27 cellular contexts compared by ENCODE assay signal in the genomic region with DNA sequence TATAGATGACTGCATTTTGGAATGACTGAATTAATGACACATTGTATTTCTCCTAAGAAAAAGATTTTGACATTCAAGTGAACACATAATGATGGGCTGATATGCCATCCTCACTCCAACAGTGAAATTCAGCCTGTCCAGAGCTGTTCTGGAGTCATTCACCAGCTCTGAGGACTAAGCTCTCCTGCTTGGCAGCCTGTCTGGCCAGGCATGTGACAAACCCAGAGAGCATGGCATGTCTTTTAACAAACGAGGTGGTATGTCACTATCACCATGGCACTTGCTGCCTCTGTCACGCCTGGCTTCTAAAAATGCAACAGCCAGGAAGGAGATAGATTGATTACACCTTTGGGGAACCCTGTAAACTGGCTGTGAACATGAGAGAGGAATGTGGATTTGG. TPM values are rescaled to one million over a fixed set of nuclear protein-coding genes. Genes with fewer than 3 reads are reported as not detected.
DNase-seq lines count a peak whose midpoint lies in the region; ATAC-seq and TF ChIP-seq lines count a peak whose summit lies in the region.
"Had no signal": no experiment of that assay in that cellular context is flagged by ENCODE, and none has a peak within 500 bp of the region (broad histone marks: within the 10 kb centered on the region; RNA-seq: fewer than 3 reads in every experiment).

No MANE protein-coding gene starts in this region.

- H3K4me3 ChIP-seq in right atrium auricular region (peak overlapping the region; percentile 57 to 68), neural progenitor cell (no peak overlapping the region), left lung (no peak overlapping the region)
- H3K4me3 ChIP-seq: GM12878, PC-9, upper lobe of left lung had no signal

- intact Hi-C loops in Right ventricle myocardium superior (cut with DNase I) (no loop called here), Right ventricle myocardium inferior (cut with DNase I) (loop anchor here (2.0 kb wide), 1 partner anchor 71 kb away; no protein-coding TSS in a partner anchor), left lung (cut with DNase I) (no loop called here)

- peak; percentile 2 for ATAC-seq in Right ventricle myocardium superior (ENCODE audit: poor library complexity)
- no peak for ATAC-seq in Right ventricle myocardium inferior
- ATAC-seq in left lung = no peak
- ATAC-seq: GM12878; stimulated activated naive CD8-positive, alpha-beta T cell treated with anti-CD3 and anti-CD28 coated beads, Interleukin-15, Interleukin-2, amounts not matched to agents 100 U/mL and 50 U/mL, for 24 hours had no signal

- no peak overlapping the region for H3K4me2 ChIP-seq in neural progenitor cell
- H3K4me2 ChIP-seq: PC-9 had no signal

- H2AFZ ChIP-seq in neural progenitor cell (replicated peaks) = no peak overlapping the region
- H2AFZ ChIP-seq: PC-9 had no signal

- no peaks in the 10 kb centered on the region for H3F3A ChIP-seq in neural progenitor cell (ENCODE audit: low read depth)

- peaks cover 47% of the 10 kb centered on the region for H3K36me3 ChIP-seq in right atrium auricular region
- no peaks in the 10 kb centered on the region for H3K36me3 ChIP-seq in neural progenitor cell
- no peaks in the 10 kb centered on the region for H3K36me3 ChIP-seq in left lung
- H3K36me3 ChIP-seq: BE2C, upper lobe of left lung had no signal

- H3K27me3 ChIP-seq in right atrium auricular region (no peaks in the 10 kb centered on the region), neural progenitor cell (peaks cover 32% of the 10 kb centered on the region), left lung (peaks cover 29 to 79% of the 10 kb centered on the region in 2 donors)
- H3K27me3 ChIP-seq: BE2C had no signal

- H3K4me1 ChIP-seq in right atrium auricular region (peaks cover 0 to under 1% of the 10 kb centered on the region in 2 donors), neural progenitor cell (peaks cover 8% of the 10 kb centered on the region), left lung (peaks cover 0 to 5% of the 10 kb centered on the region in 2 donors)
- H3K4me1 ChIP-seq: foreskin keratinocyte had no signal

- no peaks in the 10 kb centered on the region for H3K9me3 Mint-ChIP-seq in neural progenitor cell
- no peaks in the 10 kb centered on the region for H3K9me3 Mint-ChIP-seq in type B pancreatic cell
- H3K9me3 Mint-ChIP-seq: activated CD4-positive, alpha-beta T cell treated with anti-CD3 and anti-CD28 coated beads, Interleukin-2, amount 10 ng/mL, durations not matched to agents 7 days and 5 days; activated naive CD4-positive, alpha-beta T cell treated with anti-CD3 and anti-CD28 coated beads, Interleukin-2, amount 50 U/mL, for 24 hours had no signal

- no peak overlapping the region for H3K9ac ChIP-seq in neural progenitor cell

- no peaks in the 10 kb centered on the region for H3K4me1 Mint-ChIP-seq in neural progenitor cell
- H3K4me1 Mint-ChIP-seq in type B pancreatic cell (ENCODE audit: unreplicated experiment) = no peaks in the 10 kb centered on the region
- H3K4me1 Mint-ChIP-seq: activated CD4-positive, alpha-beta T cell treated with anti-CD3 and anti-CD28 coated beads, Interleukin-2, amount 10 ng/mL, durations not matched to agents 7 days and 5 days had no signal

- no peaks in the 10 kb centered on the region for H3K9me3 ChIP-seq in right atrium auricular region
- H3K9me3 ChIP-seq in neural progenitor cell (ENCODE audit: low read depth) = no peaks in the 10 kb centered on the region
- no peaks in the 10 kb centered on the region for H3K9me3 ChIP-seq in left lung
- H3K9me3 ChIP-seq: BE2C, upper lobe of left lung had no signal

- peak overlapping the region; percentile 3 for H3K4me3 Mint-ChIP-seq in neural progenitor cell
- peak overlapping the region; percentile 59 for H3K4me3 Mint-ChIP-seq in type B pancreatic cell
- H3K4me3 Mint-ChIP-seq: activated CD4-positive, alpha-beta T cell treated with anti-CD3 and anti-CD28 coated beads, Interleukin-2, amount 10 ng/mL, durations not matched to agents 7 days and 5 days; activated naive CD4-positive, alpha-beta T cell treated with anti-CD3 and anti-CD28 coated beads, Interleukin-2, amount 50 U/mL, for 24 hours had no signal

- H4K20me1 ChIP-seq in neural progenitor cell (ENCODE audit: low read depth) = no peaks in the 10 kb centered on the region

- H3K36me3 Mint-ChIP-seq in neural progenitor cell (no peaks in the 10 kb centered on the region), type B pancreatic cell (no peaks in the 10 kb centered on the region)
- H3K36me3 Mint-ChIP-seq: activated naive CD4-positive, alpha-beta T cell treated with anti-CD3 and anti-CD28 coated beads, Interleukin-2, amount 50 U/mL, for 24 hours had no signal

- H3K27ac Mint-ChIP-seq in neural progenitor cell = no peak overlapping the region
- no peak overlapping the region for H3K27ac Mint-ChIP-seq in type B pancreatic cell
- H3K27ac Mint-ChIP-seq: activated CD4-positive, alpha-beta T cell treated with anti-CD3 and anti-CD28 coated beads, Interleukin-2, amount 10 ng/mL, durations not matched to agents 7 days and 5 days; activated naive CD4-positive, alpha-beta T cell treated with anti-CD3 and anti-CD28 coated beads, Interleukin-2, amount 50 U/mL, for 24 hours had no signal

- TF ChIP-seq CTCF in right atrium auricular region (IDR thresholded peaks at IDR 0.05) = no peak
- TF ChIP-seq CTCF in neural progenitor cell (IDR thresholded peaks at IDR 0.05) = no peak
- TF ChIP-seq CTCF in type B pancreatic cell (conservative IDR thresholded peaks at IDR 0.05) = no peak
- TF ChIP-seq CTCF in left lung (IDR thresholded peaks at IDR 0.05) = no peak

- no peaks in the 10 kb centered on the region for H3K79me2 ChIP-seq in neural progenitor cell (ENCODE audit: low read depth)

- H3K27me3 Mint-ChIP-seq in neural progenitor cell (ENCODE audit: insufficient read depth, low read depth) (peaks cover 15% of the 10 kb centered on the region), type B pancreatic cell (peaks cover 74% of the 10 kb centered on the region)

- DNase-seq in Right ventricle myocardium superior (no peak), Right ventricle myocardium inferior (ENCODE audit: missing footprints) (no peak), right atrium auricular region (ENCODE audit: low spot score) (no peak), neural progenitor cell (ENCODE audit: low spot score) (no peak), type B pancreatic cell (ENCODE audit: extremely low spot score, unreplicated experiment) (no peak), middle frontal gyrus (ENCODE audit: extremely low spot score, low spot score) (no peak), SW480 (ENCODE audit: low spot score) (no peak), left lung (no peak)
- DNase-seq: activated CD4-positive, alpha-beta T cell treated with anti-CD3 and anti-CD28 coated beads, Interleukin-2, amount 10 ng/mL, durations not matched to agents 7 days and 5 days; BE2C; DMS79 treated with DMSO at 0.1 percent for 48 hours; erythroblast; foreskin keratinocyte; kidney; NCI-H1092 treated with DMSO at 0.1 percent for 48 hours; NCI-H2029; NCI-H345; PC-9; stimulated activated CD4-positive, alpha-beta T cell treated with anti-CD3 and anti-CD28 coated beads, Interleukin-4, amount 100 ng/mL, for 4 hours; stimulated activated naive CD8-positive, alpha-beta T cell treated with anti-CD3 and anti-CD28 coated beads, Interleukin-15, Interleukin-2, amounts not matched to agents 100 U/mL and 50 U/mL, for 24 hours had no signal

- H3K27ac ChIP-seq in right atrium auricular region = peak overlapping the region; percentile 85 to 95
- no peak overlapping the region for H3K27ac ChIP-seq in neural progenitor cell
- no peak overlapping the region for H3K27ac ChIP-seq in left lung
- H3K27ac ChIP-seq: foreskin keratinocyte, PC-9, upper lobe of left lung had no signal

RNA-seq across cellular contexts. Expression of gene ACTC1, which starts 1.4 kb away (rescaled TPM):
- total RNA-seq in Right ventricle myocardium superior (12,822 TPM), Right ventricle myocardium inferior (15,626 TPM), right atrium auricular region (over 10,000 TPM in 1 of 2 donors, 1,000 to 10,000 TPM in 1; 8,662 to 10,302 TPM), neural progenitor cell (ENCODE audit: low replicate concordance) (3.8 and 3.9 TPM in 2 replicates), type B pancreatic cell (ENCODE audit: low replicate concordance) (0.52 and 19.7 TPM in 2 replicates), left lung (1 to 10 TPM; 3.3 to 4.5 TPM)
- total RNA-seq: activated CD4-positive, alpha-beta T cell treated with anti-CD3 and anti-CD28 coated beads, Interleukin-2, amount 10 ng/mL, durations not matched to agents 7 days and 5 days; foreskin keratinocyte; GM12878; PC-9; pulmonary artery endothelial cell; T-helper 1 cell treated with Interleukin-12 subunit alpha and Interleukin-12 subunit beta and Interleukin-4 antibody, amounts not matched to agents 30 ng/mL and 1 ng/mL, for 36 hours; upper lobe of left lung had no signal

RNA-seq across cellular contexts. Expression of gene GJD2, which starts 39.1 kb away (rescaled TPM):
- total RNA-seq in Right ventricle myocardium superior (not detected), Right ventricle myocardium inferior (not detected), right atrium auricular region (10 to 100 TPM; 13.6 to 42.3 TPM), neural progenitor cell (ENCODE audit: low replicate concordance) (not detected in 2 replicates), type B pancreatic cell (ENCODE audit: low replicate concordance) (0.50 and 0.89 TPM in 2 replicates), left lung (not detected)
- total RNA-seq: A172; activated CD4-positive, alpha-beta T cell treated with anti-CD3 and anti-CD28 coated beads, Interleukin-2, amount 10 ng/mL, durations not matched to agents 7 days and 5 days; foreskin keratinocyte; GM12878; kidney; mesenteric fat pad; PC-9; pulmonary artery endothelial cell; T-helper 1 cell treated with Interleukin-12 subunit alpha and Interleukin-12 subunit beta and Interleukin-4 antibody, amounts not matched to agents 30 ng/mL and 1 ng/mL, for 36 hours; upper lobe of left lung had no signal

Comparison
In these comparisons a context has a peak if more than half of its experiments do, and no peak if none do; other contexts are left out.
1. H3K27ac ChIP-seq: peak in right atrium auricular region (2 of 2); none in neural progenitor cell (single experiment) and left lung (0 of 2).
2. H3K4me3 ChIP-seq: peak in right atrium auricular region (2 of 2); none in neural progenitor cell (single experiment) and left lung (0 of 2).
3. RNA of gene ACTC1, which starts 1.4 kb away (total RNA-seq): 15,626 TPM in Right ventricle myocardium inferior (single experiment), 12,822 TPM in Right ventricle myocardium superior (single experiment) and 8,662 to 10,302 TPM in right atrium auricular region; 0.52 to 19.7 TPM in type B pancreatic cell, 3.3 to 4.5 TPM in left lung and 3.8 to 3.9 TPM in neural progenitor cell; every median in the first group is over 100 times any median in the second.